1 cellular context compared by ENCODE assay signal in the genomic region with DNA sequence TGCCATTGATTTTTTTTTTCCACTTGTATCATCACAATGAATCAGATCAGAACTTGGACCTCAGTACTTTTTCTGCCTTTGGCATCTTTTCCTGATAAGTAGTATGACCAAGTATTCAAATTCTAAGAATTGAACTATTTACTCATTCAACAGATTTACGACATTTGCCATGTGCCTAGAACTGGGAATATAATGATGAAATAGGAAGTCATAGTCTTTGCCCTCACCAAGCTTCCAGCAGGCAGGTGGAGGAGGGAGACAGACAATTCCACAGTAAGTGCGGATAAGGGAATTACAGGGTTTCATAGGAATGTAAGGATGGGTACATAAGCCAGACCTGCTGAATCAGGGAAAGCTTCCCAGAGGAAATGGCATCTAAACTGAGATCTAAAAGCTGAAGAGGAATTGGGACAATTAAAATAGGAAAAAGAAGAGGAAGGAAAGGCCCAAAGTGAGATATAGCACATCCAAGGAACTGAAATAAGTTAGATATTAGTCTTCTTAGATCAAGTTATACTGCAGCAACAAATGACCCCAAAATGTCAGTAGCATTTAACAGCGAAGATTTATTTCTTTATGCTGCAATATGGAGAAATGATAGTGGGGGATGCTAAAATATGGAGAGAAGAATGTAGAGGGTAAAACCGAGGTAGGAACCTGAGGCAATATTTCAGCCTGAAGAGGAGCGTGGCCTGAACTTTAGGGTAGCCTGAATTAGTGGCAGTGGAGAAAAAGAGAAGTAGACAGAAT.
A peak's percentile ranks its signal among the peaks of the same experiment; 100 is the strongest.
TF ChIP-seq lines count a peak whose summit lies in the region.

No MANE protein-coding gene starts in this region.

TF ChIP-seq in K562, 482 proteins besides CTCF, POLR2A, EP300 and RAD21 (continued from another document and continues in another):
- TF ChIP-seq, protein P1, sequence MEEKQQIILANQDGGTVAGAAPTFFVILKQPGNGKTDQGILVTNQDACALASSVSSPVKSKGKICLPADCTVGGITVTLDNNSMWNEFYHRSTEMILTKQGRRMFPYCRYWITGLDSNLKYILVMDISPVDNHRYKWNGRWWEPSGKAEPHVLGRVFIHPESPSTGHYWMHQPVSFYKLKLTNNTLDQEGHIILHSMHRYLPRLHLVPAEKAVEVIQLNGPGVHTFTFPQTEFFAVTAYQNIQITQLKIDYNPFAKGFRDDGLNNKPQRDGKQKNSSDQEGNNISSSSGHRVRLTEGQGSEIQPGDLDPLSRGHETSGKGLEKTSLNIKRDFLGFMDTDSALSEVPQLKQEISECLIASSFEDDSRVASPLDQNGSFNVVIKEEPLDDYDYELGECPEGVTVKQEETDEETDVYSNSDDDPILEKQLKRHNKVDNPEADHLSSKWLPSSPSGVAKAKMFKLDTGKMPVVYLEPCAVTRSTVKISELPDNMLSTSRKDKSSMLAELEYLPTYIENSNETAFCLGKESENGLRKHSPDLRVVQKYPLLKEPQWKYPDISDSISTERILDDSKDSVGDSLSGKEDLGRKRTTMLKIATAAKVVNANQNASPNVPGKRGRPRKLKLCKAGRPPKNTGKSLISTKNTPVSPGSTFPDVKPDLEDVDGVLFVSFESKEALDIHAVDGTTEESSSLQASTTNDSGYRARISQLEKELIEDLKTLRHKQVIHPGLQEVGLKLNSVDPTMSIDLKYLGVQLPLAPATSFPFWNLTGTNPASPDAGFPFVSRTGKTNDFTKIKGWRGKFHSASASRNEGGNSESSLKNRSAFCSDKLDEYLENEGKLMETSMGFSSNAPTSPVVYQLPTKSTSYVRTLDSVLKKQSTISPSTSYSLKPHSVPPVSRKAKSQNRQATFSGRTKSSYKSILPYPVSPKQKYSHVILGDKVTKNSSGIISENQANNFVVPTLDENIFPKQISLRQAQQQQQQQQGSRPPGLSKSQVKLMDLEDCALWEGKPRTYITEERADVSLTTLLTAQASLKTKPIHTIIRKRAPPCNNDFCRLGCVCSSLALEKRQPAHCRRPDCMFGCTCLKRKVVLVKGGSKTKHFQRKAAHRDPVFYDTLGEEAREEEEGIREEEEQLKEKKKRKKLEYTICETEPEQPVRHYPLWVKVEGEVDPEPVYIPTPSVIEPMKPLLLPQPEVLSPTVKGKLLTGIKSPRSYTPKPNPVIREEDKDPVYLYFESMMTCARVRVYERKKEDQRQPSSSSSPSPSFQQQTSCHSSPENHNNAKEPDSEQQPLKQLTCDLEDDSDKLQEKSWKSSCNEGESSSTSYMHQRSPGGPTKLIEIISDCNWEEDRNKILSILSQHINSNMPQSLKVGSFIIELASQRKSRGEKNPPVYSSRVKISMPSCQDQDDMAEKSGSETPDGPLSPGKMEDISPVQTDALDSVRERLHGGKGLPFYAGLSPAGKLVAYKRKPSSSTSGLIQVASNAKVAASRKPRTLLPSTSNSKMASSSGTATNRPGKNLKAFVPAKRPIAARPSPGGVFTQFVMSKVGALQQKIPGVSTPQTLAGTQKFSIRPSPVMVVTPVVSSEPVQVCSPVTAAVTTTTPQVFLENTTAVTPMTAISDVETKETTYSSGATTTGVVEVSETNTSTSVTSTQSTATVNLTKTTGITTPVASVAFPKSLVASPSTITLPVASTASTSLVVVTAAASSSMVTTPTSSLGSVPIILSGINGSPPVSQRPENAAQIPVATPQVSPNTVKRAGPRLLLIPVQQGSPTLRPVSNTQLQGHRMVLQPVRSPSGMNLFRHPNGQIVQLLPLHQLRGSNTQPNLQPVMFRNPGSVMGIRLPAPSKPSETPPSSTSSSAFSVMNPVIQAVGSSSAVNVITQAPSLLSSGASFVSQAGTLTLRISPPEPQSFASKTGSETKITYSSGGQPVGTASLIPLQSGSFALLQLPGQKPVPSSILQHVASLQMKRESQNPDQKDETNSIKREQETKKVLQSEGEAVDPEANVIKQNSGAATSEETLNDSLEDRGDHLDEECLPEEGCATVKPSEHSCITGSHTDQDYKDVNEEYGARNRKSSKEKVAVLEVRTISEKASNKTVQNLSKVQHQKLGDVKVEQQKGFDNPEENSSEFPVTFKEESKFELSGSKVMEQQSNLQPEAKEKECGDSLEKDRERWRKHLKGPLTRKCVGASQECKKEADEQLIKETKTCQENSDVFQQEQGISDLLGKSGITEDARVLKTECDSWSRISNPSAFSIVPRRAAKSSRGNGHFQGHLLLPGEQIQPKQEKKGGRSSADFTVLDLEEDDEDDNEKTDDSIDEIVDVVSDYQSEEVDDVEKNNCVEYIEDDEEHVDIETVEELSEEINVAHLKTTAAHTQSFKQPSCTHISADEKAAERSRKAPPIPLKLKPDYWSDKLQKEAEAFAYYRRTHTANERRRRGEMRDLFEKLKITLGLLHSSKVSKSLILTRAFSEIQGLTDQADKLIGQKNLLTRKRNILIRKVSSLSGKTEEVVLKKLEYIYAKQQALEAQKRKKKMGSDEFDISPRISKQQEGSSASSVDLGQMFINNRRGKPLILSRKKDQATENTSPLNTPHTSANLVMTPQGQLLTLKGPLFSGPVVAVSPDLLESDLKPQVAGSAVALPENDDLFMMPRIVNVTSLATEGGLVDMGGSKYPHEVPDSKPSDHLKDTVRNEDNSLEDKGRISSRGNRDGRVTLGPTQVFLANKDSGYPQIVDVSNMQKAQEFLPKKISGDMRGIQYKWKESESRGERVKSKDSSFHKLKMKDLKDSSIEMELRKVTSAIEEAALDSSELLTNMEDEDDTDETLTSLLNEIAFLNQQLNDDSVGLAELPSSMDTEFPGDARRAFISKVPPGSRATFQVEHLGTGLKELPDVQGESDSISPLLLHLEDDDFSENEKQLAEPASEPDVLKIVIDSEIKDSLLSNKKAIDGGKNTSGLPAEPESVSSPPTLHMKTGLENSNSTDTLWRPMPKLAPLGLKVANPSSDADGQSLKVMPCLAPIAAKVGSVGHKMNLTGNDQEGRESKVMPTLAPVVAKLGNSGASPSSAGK (IDR thresholded peaks at IDR 0.05), result peak; percentile 65
- TF ChIP-seq, protein P2, sequence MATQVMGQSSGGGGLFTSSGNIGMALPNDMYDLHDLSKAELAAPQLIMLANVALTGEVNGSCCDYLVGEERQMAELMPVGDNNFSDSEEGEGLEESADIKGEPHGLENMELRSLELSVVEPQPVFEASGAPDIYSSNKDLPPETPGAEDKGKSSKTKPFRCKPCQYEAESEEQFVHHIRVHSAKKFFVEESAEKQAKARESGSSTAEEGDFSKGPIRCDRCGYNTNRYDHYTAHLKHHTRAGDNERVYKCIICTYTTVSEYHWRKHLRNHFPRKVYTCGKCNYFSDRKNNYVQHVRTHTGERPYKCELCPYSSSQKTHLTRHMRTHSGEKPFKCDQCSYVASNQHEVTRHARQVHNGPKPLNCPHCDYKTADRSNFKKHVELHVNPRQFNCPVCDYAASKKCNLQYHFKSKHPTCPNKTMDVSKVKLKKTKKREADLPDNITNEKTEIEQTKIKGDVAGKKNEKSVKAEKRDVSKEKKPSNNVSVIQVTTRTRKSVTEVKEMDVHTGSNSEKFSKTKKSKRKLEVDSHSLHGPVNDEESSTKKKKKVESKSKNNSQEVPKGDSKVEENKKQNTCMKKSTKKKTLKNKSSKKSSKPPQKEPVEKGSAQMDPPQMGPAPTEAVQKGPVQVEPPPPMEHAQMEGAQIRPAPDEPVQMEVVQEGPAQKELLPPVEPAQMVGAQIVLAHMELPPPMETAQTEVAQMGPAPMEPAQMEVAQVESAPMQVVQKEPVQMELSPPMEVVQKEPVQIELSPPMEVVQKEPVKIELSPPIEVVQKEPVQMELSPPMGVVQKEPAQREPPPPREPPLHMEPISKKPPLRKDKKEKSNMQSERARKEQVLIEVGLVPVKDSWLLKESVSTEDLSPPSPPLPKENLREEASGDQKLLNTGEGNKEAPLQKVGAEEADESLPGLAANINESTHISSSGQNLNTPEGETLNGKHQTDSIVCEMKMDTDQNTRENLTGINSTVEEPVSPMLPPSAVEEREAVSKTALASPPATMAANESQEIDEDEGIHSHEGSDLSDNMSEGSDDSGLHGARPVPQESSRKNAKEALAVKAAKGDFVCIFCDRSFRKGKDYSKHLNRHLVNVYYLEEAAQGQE (CRISPR knock-in tag; IDR thresholded peaks at IDR 0.05; ENCODE audit: low read depth), result no peak
- TF ChIP-seq ZNF41 (CRISPR knock-in tag; conservative IDR thresholded peaks at IDR 0.05), result no peak
- no peak for TF ChIP-seq ZNF133 (CRISPR knock-in tag; IDR thresholded peaks at IDR 0.05)
- no peak for TF ChIP-seq SIX5 (IDR thresholded peaks at IDR 0.05; ENCODE audit: borderline replicate concordance in 1 of 2, insufficient read depth in 1 of 2, low read depth in 1 of 2, low read length in 2 of 2)
- TF ChIP-seq, protein P3, sequence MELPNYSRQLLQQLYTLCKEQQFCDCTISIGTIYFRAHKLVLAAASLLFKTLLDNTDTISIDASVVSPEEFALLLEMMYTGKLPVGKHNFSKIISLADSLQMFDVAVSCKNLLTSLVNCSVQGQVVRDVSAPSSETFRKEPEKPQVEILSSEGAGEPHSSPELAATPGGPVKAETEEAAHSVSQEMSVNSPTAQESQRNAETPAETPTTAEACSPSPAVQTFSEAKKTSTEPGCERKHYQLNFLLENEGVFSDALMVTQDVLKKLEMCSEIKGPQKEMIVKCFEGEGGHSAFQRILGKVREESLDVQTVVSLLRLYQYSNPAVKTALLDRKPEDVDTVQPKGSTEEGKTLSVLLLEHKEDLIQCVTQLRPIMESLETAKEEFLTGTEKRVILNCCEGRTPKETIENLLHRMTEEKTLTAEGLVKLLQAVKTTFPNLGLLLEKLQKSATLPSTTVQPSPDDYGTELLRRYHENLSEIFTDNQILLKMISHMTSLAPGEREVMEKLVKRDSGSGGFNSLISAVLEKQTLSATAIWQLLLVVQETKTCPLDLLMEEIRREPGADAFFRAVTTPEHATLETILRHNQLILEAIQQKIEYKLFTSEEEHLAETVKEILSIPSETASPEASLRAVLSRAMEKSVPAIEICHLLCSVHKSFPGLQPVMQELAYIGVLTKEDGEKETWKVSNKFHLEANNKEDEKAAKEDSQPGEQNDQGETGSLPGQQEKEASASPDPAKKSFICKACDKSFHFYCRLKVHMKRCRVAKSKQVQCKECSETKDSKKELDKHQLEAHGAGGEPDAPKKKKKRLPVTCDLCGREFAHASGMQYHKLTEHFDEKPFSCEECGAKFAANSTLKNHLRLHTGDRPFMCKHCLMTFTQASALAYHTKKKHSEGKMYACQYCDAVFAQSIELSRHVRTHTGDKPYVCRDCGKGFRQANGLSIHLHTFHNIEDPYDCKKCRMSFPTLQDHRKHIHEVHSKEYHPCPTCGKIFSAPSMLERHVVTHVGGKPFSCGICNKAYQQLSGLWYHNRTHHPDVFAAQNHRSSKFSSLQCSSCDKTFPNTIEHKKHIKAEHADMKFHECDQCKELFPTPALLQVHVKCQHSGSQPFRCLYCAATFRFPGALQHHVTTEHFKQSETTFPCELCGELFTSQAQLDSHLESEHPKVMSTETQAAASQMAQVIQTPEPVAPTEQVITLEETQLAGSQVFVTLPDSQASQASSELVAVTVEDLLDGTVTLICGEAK (IDR thresholded peaks at IDR 0.05), result 0 out of 2 replicates have a peak, but pooled peaks have one; percentile 52
- TF ChIP-seq, protein P3 (CRISPR knock-in tag; IDR thresholded peaks at IDR 0.05), result no peak
- no peak for TF ChIP-seq PHB (CRISPR knock-in tag; IDR thresholded peaks at IDR 0.05)
- no peak for TF ChIP-seq ESRRA (IDR thresholded peaks at IDR 0.05; ENCODE audit: borderline replicate concordance, low read depth)
- no peak for TF ChIP-seq HDAC8 (tag; IDR thresholded peaks at IDR 0.05)
- TF ChIP-seq, protein P4, sequence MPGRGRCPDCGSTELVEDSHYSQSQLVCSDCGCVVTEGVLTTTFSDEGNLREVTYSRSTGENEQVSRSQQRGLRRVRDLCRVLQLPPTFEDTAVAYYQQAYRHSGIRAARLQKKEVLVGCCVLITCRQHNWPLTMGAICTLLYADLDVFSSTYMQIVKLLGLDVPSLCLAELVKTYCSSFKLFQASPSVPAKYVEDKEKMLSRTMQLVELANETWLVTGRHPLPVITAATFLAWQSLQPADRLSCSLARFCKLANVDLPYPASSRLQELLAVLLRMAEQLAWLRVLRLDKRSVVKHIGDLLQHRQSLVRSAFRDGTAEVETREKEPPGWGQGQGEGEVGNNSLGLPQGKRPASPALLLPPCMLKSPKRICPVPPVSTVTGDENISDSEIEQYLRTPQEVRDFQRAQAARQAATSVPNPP (IDR thresholded peaks at IDR 0.05; ENCODE audit: borderline replicate concordance, insufficient read depth, insufficient read length), result no peak
- no peak for TF ChIP-seq WHSC1 (IDR thresholded peaks at IDR 0.05; ENCODE audit: low read length)
- TF ChIP-seq MECOM (CRISPR knock-in tag; IDR thresholded peaks at IDR 0.05), result 0 out of 2 replicates have a peak, but pooled peaks have one; percentile 44
- no peak for TF ChIP-seq SMAD3 (CRISPR knock-in tag; conservative IDR thresholded peaks at IDR 0.05)
- TF ChIP-seq, protein P5, sequence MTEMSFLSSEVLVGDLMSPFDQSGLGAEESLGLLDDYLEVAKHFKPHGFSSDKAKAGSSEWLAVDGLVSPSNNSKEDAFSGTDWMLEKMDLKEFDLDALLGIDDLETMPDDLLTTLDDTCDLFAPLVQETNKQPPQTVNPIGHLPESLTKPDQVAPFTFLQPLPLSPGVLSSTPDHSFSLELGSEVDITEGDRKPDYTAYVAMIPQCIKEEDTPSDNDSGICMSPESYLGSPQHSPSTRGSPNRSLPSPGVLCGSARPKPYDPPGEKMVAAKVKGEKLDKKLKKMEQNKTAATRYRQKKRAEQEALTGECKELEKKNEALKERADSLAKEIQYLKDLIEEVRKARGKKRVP (CRISPR knock-in tag; IDR thresholded peaks at IDR 0.05), result peak; percentile 70
- no peak for TF ChIP-seq MCM5 (IDR thresholded peaks at IDR 0.05; ENCODE audit: low read depth)
- no peak for TF ChIP-seq ZNF12 (CRISPR knock-in tag; IDR thresholded peaks at IDR 0.05)
- TF ChIP-seq SMC3 (conservative IDR thresholded peaks at IDR 0.05; ENCODE audit: insufficient read depth, low read depth, low read length), result no peak
- no peak for TF ChIP-seq PHB2 (IDR thresholded peaks at IDR 0.05; ENCODE audit: low read depth)
- TF ChIP-seq NBN (IDR thresholded peaks at IDR 0.05; ENCODE audit: low read depth), result peak; percentile 21; the same call in 1 of the 2 replicates
- no peak for TF ChIP-seq SNIP1 (IDR thresholded peaks at IDR 0.05; ENCODE audit: low read depth)
